Comparison of ENCODE assay signal across 15 cellular contexts in genomic region chr9:111161015-111161415, GRCh38.
DNase-seq lines count a peak whose midpoint lies in the region; ATAC-seq and TF ChIP-seq lines count a peak whose summit lies in the region.
"Had no signal": no experiment of that assay in that cellular context is flagged by ENCODE, and none has a peak within 500 bp of the region (broad histone marks: within the 10 kb centered on the region; RNA-seq: fewer than 3 reads in every experiment).

No MANE protein-coding gene starts in this region.

- dilution Hi-C loops in mammary epithelial cell (cut with HindIII; ENCODE audit: low sequenced_read_pairs), result loop anchor here (5.0 kb wide), 2 partner anchors 49 to 76 kb away; no protein-coding TSS in a partner anchor

- no peaks in the 10 kb centered on the region for H3K4me1 ChIP-seq in mammary epithelial cell (ENCODE audit: insufficient read depth, low read length)

- H3K4me2 ChIP-seq in mammary epithelial cell (ENCODE audit: insufficient read depth, low read depth, low read length), result no peak overlapping the region

- no peak overlapping the region for H3K9ac ChIP-seq in mammary epithelial cell (ENCODE audit: insufficient read depth, low read length)

- H3K9me3 ChIP-seq in mammary epithelial cell (replicated peaks; ENCODE audit: insufficient read depth, low read length), result no peaks in the 10 kb centered on the region
- H3K9me3 ChIP-seq: mucosa of descending colon had no signal

- no peak overlapping the region for H2AFZ ChIP-seq in mammary epithelial cell (ENCODE audit: low read depth, low read length)

- H3K36me3 ChIP-seq in mammary epithelial cell (ENCODE audit: insufficient read depth, low read length), result no peaks in the 10 kb centered on the region

- CTCF ChIA-PET in mammary epithelial cell (lab: Charles Lee; ENCODE audit: low non-redundant PET), result no interaction called here

- in situ Hi-C loops in mammary epithelial cell (cut with MboI; ENCODE audit: low sequenced_read_pairs in 2 of 2), result no loop called here

- WGBS in mammary epithelial cell (ENCODE audit: low coverage, missing lambda C conversion rate), result 56% methylated on average over 3 of the region's 3 CpGs

- intact Hi-C loops in mammary epithelial cell (cut with micrococcal nuclease), result no loop called here

- no peak for TF ChIP-seq CTCF in mammary epithelial cell (conservative IDR thresholded peaks at IDR 0.05 in 1 of 2, IDR thresholded peaks at IDR 0.05 in 1 of 2; ENCODE audit: extremely low read depth in 1 of 2, insufficient read depth in 1 of 2, low read depth in 1 of 2, low read length in 2 of 2)

- H3K4me3 ChIP-seq in mammary epithelial cell (replicated peaks in 1 of 3; ENCODE audit: insufficient read depth in 1 of 3, low read depth in 2 of 3, low read length in 3 of 3), result no peak overlapping the region
- H3K4me3 ChIP-seq: mucosa of descending colon had no signal

- BruUV-seq in mammary epithelial cell (replicated peaks; lab: Mats Ljungman, UMichigan), result no TSS peak

- H4K20me1 ChIP-seq in mammary epithelial cell (ENCODE audit: insufficient read depth, low read length), result no peaks in the 10 kb centered on the region

- no peak for ATAC-seq in GM19035 (IDR thresholded peaks at IDR 0.05; ENCODE audit: unreplicated experiment)
- ATAC-seq: mucosa of descending colon; stimulated activated effector memory CD8-positive, alpha-beta T cell treated with anti-CD3 and anti-CD28 coated beads, Interleukin-12 subunit alpha, Interleukin-12 subunit beta, amount 100 ng/mL, for 72 hours had no signal

- H3K27ac ChIP-seq in mammary epithelial cell (ENCODE audit: insufficient read depth, low read depth, low read length), result no peak overlapping the region

- DNase-seq in AG08395 (ENCODE audit: low spot score), result peak; percentile 73
- peak; percentile 76 for DNase-seq in HS-5 (ENCODE audit: low read depth)
- DNase-seq in mammary epithelial cell, result peak; percentile 35
- peak; percentile 84 for DNase-seq in kidney tubule cell (ENCODE audit: low spot score)
- no peak for DNase-seq in NCI-H187 (lab: John Stamatoyannopoulos, UW)
- no peak for DNase-seq in T-helper 1 cell
- no peak for DNase-seq in mucosa of gallbladder (ENCODE audit: low spot score)
- DNase-seq: activated CD4-positive, alpha-beta T cell treated with anti-CD3 and anti-CD28 coated beads for 48 hours; C1 segment of cervical spinal cord; mucosa of descending colon; NCI-H345; stimulated activated CD4-positive, alpha-beta T cell treated with anti-CD3 and anti-CD28 coated beads, Interleukin-4, amount 100 ng/mL, for 1 hour; T-helper 2 cell had no signal

- H3K79me2 ChIP-seq in mammary epithelial cell (ENCODE audit: insufficient read depth, low read length), result no peaks in the 10 kb centered on the region

- peaks cover 8% of the 10 kb centered on the region for H3K27me3 ChIP-seq in mammary epithelial cell (ENCODE audit: insufficient read depth, low read length)

Comparison
In these comparisons a context has a peak if more than half of its experiments do, and no peak if none do; other contexts are left out.
1. DNase-seq: peak in AG08395 (single experiment), HS-5 (single experiment), mammary epithelial cell (single experiment) and kidney tubule cell (single experiment); none in NCI-H187 (0 of 2), T-helper 1 cell (0 of 5) and mucosa of gallbladder (single experiment).